15 cellular contexts compared by ENCODE assay signal in genomic region chr4:20217521-20217920, GRCh38. TPM values are rescaled to one million over a fixed set of nuclear protein-coding genes. Genes with fewer than 3 reads are reported as not detected.
DNase-seq lines count a peak whose midpoint lies in the region; TF ChIP-seq lines count a peak whose summit lies in the region.
"Had no signal": no experiment of that assay in that cellular context is flagged by ENCODE, and none has a peak within 500 bp of the region (broad histone marks: within the 10 kb centered on the region; RNA-seq: fewer than 3 reads in every experiment).

No MANE protein-coding gene starts in this region.

- H3K79me2 ChIP-seq in smooth muscle cell (ENCODE audit: low read depth): no peaks in the 10 kb centered on the region

- H4K20me1 ChIP-seq in smooth muscle cell (ENCODE audit: low read depth): no peaks in the 10 kb centered on the region

- H3K4me3 ChIP-seq in smooth muscle cell: no peak overlapping the region

- H3K36me3 ChIP-seq in smooth muscle cell (ENCODE audit: low read depth): no peaks in the 10 kb centered on the region
- H3K36me3 ChIP-seq: BE2C had no signal

- H3K4me2 ChIP-seq in smooth muscle cell: no peak overlapping the region

- WGBS in smooth muscle cell (ENCODE audit: low lambda C conversion rate): 40% methylated on average over 1 of the region's 1 CpG

- no peak overlapping the region for H3K9ac ChIP-seq in smooth muscle cell (ENCODE audit: low read depth)

- H3K4me1 ChIP-seq in smooth muscle cell (ENCODE audit: low read depth): no peaks in the 10 kb centered on the region
- H3K4me1 ChIP-seq: BE2C had no signal

- no peaks in the 10 kb centered on the region for H3K9me3 ChIP-seq in smooth muscle cell (replicated peaks; ENCODE audit: low read depth)
- H3K9me3 ChIP-seq: BE2C had no signal

- no peak overlapping the region for H3K27ac ChIP-seq in smooth muscle cell (ENCODE audit: low read depth)
- H3K27ac ChIP-seq: C4-2B had no signal

- H2AFZ ChIP-seq in smooth muscle cell (ENCODE audit: low read depth): no peak overlapping the region

- TF ChIP-seq CTCF in AG09319 (IDR thresholded peaks at IDR 0.05; ENCODE audit: low read depth, low read length) (no peak), smooth muscle cell (IDR thresholded peaks at IDR 0.05; ENCODE audit: borderline replicate concordance, insufficient read depth, poor library complexity, severe bottlenecking) (no peak)

- H3F3A ChIP-seq in smooth muscle cell (ENCODE audit: low read depth): no peaks in the 10 kb centered on the region

- DNase-seq in AG09319 (ENCODE audit: extremely low read depth, low read depth): peak; percentile 15
- DNase-seq in GM04504 (ENCODE audit: low read depth): peak; percentile 16
- peak; percentile 64 for DNase-seq in RPMI7951 (ENCODE audit: low read depth)
- DNase-seq in iris pigment epithelial cell (ENCODE audit: low read depth): peak; percentile 8
- DNase-seq in smooth muscle cell (lab: John Stamatoyannopoulos, UW; ENCODE audit: unreplicated experiment): no peak
- no peak for DNase-seq in NCI-H2107 (lab: John Stamatoyannopoulos, UW)
- DNase-seq in activated naive CD4-positive, alpha-beta T cell (lab: John Stamatoyannopoulos, UW): no peak
- DNase-seq in NCI-H2196 treated with DMSO at 0.1 percent for 48 hours (lab: John Stamatoyannopoulos, UW; ENCODE audit: unreplicated experiment): no peak
- DNase-seq: 8988T; BE2C; CD4-positive, alpha-beta memory T cell; COR-L47; KG1 had no signal

- no peaks in the 10 kb centered on the region for H3K27me3 ChIP-seq in smooth muscle cell (ENCODE audit: low read depth)
- H3K27me3 ChIP-seq: BE2C had no signal

RNA-seq across cellular contexts. Expression of gene SLIT2, which starts 34.2 kb away (rescaled TPM):
- total RNA-seq in RPMI7951 (2014; rRNA removed; shearing (Covaris generic)): 12.7 and 13.8 TPM in 2 replicates
- total RNA-seq in smooth muscle cell: 37.1 and 37.2 TPM in 2 replicates
- polyA plus RNA-seq in smooth muscle cell: 22.6 and 29.4 TPM in 2 replicates
- total RNA-seq: CD4-positive, alpha-beta memory T cell had no signal
- polyA plus RNA-seq: CD4-positive, alpha-beta memory T cell; IgD-negative memory B cell had no signal

Comparison
In these comparisons a context has a peak if more than half of its experiments do, and no peak if none do; other contexts are left out.
1. DNase-seq: peak in AG09319 (single experiment), GM04504 (single experiment), RPMI7951 (single experiment) and iris pigment epithelial cell (single experiment); none in smooth muscle cell (single experiment), NCI-H2107 (single experiment), activated naive CD4-positive, alpha-beta T cell (0 of 4) and NCI-H2196 treated with DMSO at 0.1 percent for 48 hours (single experiment).